In the genomic region with DNA sequence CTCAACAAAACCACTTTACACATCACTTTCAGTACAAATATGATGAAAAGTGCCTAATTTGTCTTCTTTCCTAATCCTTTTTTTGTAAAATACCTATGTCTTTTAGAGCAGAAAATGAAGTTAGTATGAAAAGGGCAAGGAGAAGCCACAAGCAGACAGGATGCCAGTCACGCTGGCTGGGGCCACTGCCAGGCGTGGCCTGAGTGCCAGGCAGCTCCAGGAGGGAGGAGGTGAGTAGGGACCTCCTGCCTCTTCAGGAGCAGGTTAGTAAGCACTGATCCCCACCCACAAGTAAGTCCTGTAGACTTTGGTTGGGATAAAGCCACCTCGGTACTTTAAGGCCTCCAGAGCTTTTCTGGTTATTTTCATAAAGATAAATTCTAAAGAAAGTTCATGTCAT, we compare ENCODE assay signal across 36 cellular contexts.
"Had no signal": no experiment of that assay in that cellular context is flagged by ENCODE, and none has a peak within 500 bp of the region (broad histone marks: within the 10 kb centered on the region; RNA-seq: fewer than 3 reads in every experiment).

No MANE protein-coding gene starts in this region.

- DNase-seq: activated B cell treated with CpG ODN at 0.5 μM for 24 hours; activated CD4-positive, alpha-beta memory T cell treated with anti-CD3 and anti-CD28 coated beads for 36 hours; activated CD4-positive, alpha-beta T cell treated with anti-CD3 and anti-CD28 coated beads for 4 hours; activated CD4-positive, alpha-beta T cell treated with anti-CD3 and anti-CD28 coated beads, Interleukin-2, amount 10 ng/mL, durations not matched to agents 24 days and 14 days; activated CD4-positive, alpha-beta T cell treated with anti-CD3 and anti-CD28 coated beads, Interleukin-2, amount 50 U/mL, for 1 hour; activated CD4-positive, alpha-beta T cell treated with anti-CD3 and anti-CD28 coated beads, Interleukin-2, amount 50 U/mL, for 4 hours; activated CD4-positive, CD25-positive, alpha-beta regulatory T cell treated with anti-CD3 and anti-CD28 coated beads, Interleukin-2, amount 50 U/mL, for 72 hours; activated CD8-positive, alpha-beta memory T cell treated with anti-CD3 and anti-CD28 coated beads, Interleukin-2, amount 50 U/mL, for 4 hours; activated CD8-positive, alpha-beta T cell treated with anti-CD3 and anti-CD28 coated beads for 36 hours; activated effector memory CD4-positive, alpha-beta T cell treated with anti-CD3 and anti-CD28 coated beads, Interleukin-2, amount 50 U/mL, for 16 hours; activated gamma-delta T cell treated with Interleukin-2 at 50 U/mL for 16 hours; activated naive CD4-positive, alpha-beta T cell; activated naive CD4-positive, alpha-beta T cell treated with anti-CD3 and anti-CD28 coated beads for 36 hours; activated naive CD4-positive, alpha-beta T cell treated with anti-CD3 and anti-CD28 coated beads, Interleukin-2, amount 50 U/mL, for 16 hours; activated naive CD8-positive, alpha-beta T cell treated with anti-CD3 and anti-CD28 coated beads for 36 hours; activated T-cell treated with anti-CD3 and anti-CD28 coated beads for 4 hours; activated T-cell treated with anti-CD3 and anti-CD28 coated beads, Interleukin-2, amount 50 U/mL, for 1 hour; activated T-cell treated with anti-CD3 and anti-CD28 coated beads, Interleukin-2, amount 50 U/mL, for 4 hours; activated T-cell treated with anti-CD3 and anti-CD28 coated beads, Interleukin-2, amount 50 U/mL, for 72 hours; adrenal gland; amniotic stem cell; aorta; body of pancreas; brain microvascular endothelial cell; caudate nucleus; T-helper 1 cell; T-helper 2 cell; T-helper 9 cell had no signal

- H3K9me3 ChIP-seq: adrenal gland, body of pancreas had no signal

- H3K36me3 Mint-ChIP-seq: activated CD4-positive, alpha-beta memory T cell treated with anti-CD3 and anti-CD28 coated beads for 36 hours; activated naive CD4-positive, alpha-beta T cell treated with anti-CD3 and anti-CD28 coated beads, Interleukin-2, amount 50 U/mL, for 72 hours; activated naive CD8-positive, alpha-beta T cell treated with anti-CD3 and anti-CD28 coated beads for 36 hours had no signal

- H3K27ac Mint-ChIP-seq: activated B cell treated with CpG ODN at 0.5 μM for 24 hours; activated CD4-positive, alpha-beta memory T cell treated with anti-CD3 and anti-CD28 coated beads for 36 hours; activated CD4-positive, alpha-beta T cell treated with anti-CD3 and anti-CD28 coated beads, Interleukin-2, amount 10 ng/mL, durations not matched to agents 24 days and 14 days; activated CD8-positive, alpha-beta T cell treated with anti-CD3 and anti-CD28 coated beads for 36 hours; activated naive CD4-positive, alpha-beta T cell treated with anti-CD3 and anti-CD28 coated beads for 36 hours; activated naive CD4-positive, alpha-beta T cell treated with anti-CD3 and anti-CD28 coated beads, Interleukin-2, amount 50 U/mL, for 72 hours; activated naive CD8-positive, alpha-beta T cell treated with anti-CD3 and anti-CD28 coated beads for 36 hours; activated T-cell treated with anti-CD3 and anti-CD28 coated beads, Interleukin-2, amount 50 U/mL, for 72 hours; activated T-helper 1 cell treated with anti-CD3 and anti-CD28 coated beads, Interleukin-12 subunit alpha, Interleukin-12 subunit beta, Interleukin-2, Interleukin-4 antibody, amounts not matched to agents 30 ng/mL and 10 ng/mL and 1 ng/mL, durations not matched to agents 14 hours and 24 hours and 36 hours; activated T-helper 17 cell treated with anti-CD3 and anti-CD28 coated beads, Interleukin-2, amount 50 U/mL, for 72 hours; T-helper 1 cell treated with Interleukin-12 subunit alpha and Interleukin-12 subunit beta and Interleukin-4 antibody, amounts not matched to agents 30 μg/mL and 1 μg/mL, for 36 hours; T-helper 2 cell treated with Interferon-gamma antibody and Interleukin-4, amounts not matched to agents 5 μg/mL and 100 μg/mL, for 36 hours had no signal

- H3K27me3 ChIP-seq: adrenal gland, body of pancreas, brain microvascular endothelial cell, breast epithelium had no signal

- H3K4me1 Mint-ChIP-seq: activated B cell treated with CpG ODN at 0.5 μM for 24 hours; activated CD4-positive, alpha-beta T cell treated with anti-CD3 and anti-CD28 coated beads, Interleukin-2, amount 10 ng/mL, durations not matched to agents 24 days and 14 days; activated naive CD8-positive, alpha-beta T cell treated with anti-CD3 and anti-CD28 coated beads for 36 hours; activated T-helper 17 cell treated with anti-CD3 and anti-CD28 coated beads, Interleukin-2, amount 50 U/mL, for 72 hours; central memory CD8-positive, alpha-beta T cell had no signal

- H3K36me3 ChIP-seq: adrenal gland, brain microvascular endothelial cell, breast epithelium had no signal

- H3K4me3 Mint-ChIP-seq: activated B cell treated with CpG ODN at 0.5 μM for 24 hours; activated CD4-positive, alpha-beta memory T cell treated with anti-CD3 and anti-CD28 coated beads for 36 hours; activated CD4-positive, alpha-beta T cell treated with anti-CD3 and anti-CD28 coated beads, Interleukin-2, amount 10 ng/mL, durations not matched to agents 24 days and 14 days; activated CD8-positive, alpha-beta T cell treated with anti-CD3 and anti-CD28 coated beads for 36 hours; activated naive CD4-positive, alpha-beta T cell treated with anti-CD3 and anti-CD28 coated beads for 36 hours; activated naive CD8-positive, alpha-beta T cell treated with anti-CD3 and anti-CD28 coated beads for 36 hours; activated T-cell treated with anti-CD3 and anti-CD28 coated beads, Interleukin-2, amount 50 U/mL, for 4 hours; activated T-cell treated with anti-CD3 and anti-CD28 coated beads, Interleukin-2, amount 50 U/mL, for 72 hours; activated T-helper 1 cell treated with anti-CD3 and anti-CD28 coated beads, Interleukin-12 subunit alpha, Interleukin-12 subunit beta, Interleukin-2, Interleukin-4 antibody, amounts not matched to agents 30 ng/mL and 10 ng/mL and 1 ng/mL, durations not matched to agents 14 hours and 24 hours and 36 hours; activated T-helper 17 cell treated with anti-CD3 and anti-CD28 coated beads, Interleukin-2, amount 50 U/mL, for 72 hours; central memory CD8-positive, alpha-beta T cell; T-helper 1 cell treated with Interleukin-12 subunit alpha and Interleukin-12 subunit beta and Interleukin-4 antibody, amounts not matched to agents 30 μg/mL and 1 μg/mL, for 36 hours; T-helper 2 cell treated with Interferon-gamma antibody and Interleukin-4, amounts not matched to agents 5 μg/mL and 100 μg/mL, for 36 hours had no signal

- H3K4me3 ChIP-seq: adrenal gland, body of pancreas, breast epithelium had no signal

- ATAC-seq: activated CD8-positive, alpha-beta T cell treated with anti-CD3 and anti-CD28 coated beads for 36 hours; activated naive CD4-positive, alpha-beta T cell treated with anti-CD3 and anti-CD28 coated beads, Interleukin-2, amount 50 U/mL, for 72 hours; activated T-cell treated with anti-CD3 and anti-CD28 coated beads, Interleukin-2, amount 50 U/mL, for 4 hours; activated T-cell treated with anti-CD3 and anti-CD28 coated beads, Interleukin-2, amount 50 U/mL, for 72 hours; activated T-helper 17 cell treated with anti-CD3 and anti-CD28 coated beads, Interleukin-2, amount 50 U/mL, for 72 hours; body of pancreas had no signal

- H3K27me3 Mint-ChIP-seq: activated CD4-positive, alpha-beta memory T cell treated with anti-CD3 and anti-CD28 coated beads for 36 hours; activated CD4-positive, alpha-beta T cell treated with anti-CD3 and anti-CD28 coated beads, Interleukin-2, amount 10 ng/mL, durations not matched to agents 24 days and 14 days; activated naive CD8-positive, alpha-beta T cell treated with anti-CD3 and anti-CD28 coated beads for 36 hours had no signal

- H3K9me3 Mint-ChIP-seq: activated CD4-positive, alpha-beta memory T cell treated with anti-CD3 and anti-CD28 coated beads for 36 hours; activated CD4-positive, alpha-beta T cell treated with anti-CD3 and anti-CD28 coated beads, Interleukin-2, amount 10 ng/mL, durations not matched to agents 24 days and 14 days; activated CD8-positive, alpha-beta T cell treated with anti-CD3 and anti-CD28 coated beads for 36 hours; activated naive CD4-positive, alpha-beta T cell treated with anti-CD3 and anti-CD28 coated beads for 36 hours; activated naive CD4-positive, alpha-beta T cell treated with anti-CD3 and anti-CD28 coated beads, Interleukin-2, amount 50 U/mL, for 72 hours; activated naive CD8-positive, alpha-beta T cell treated with anti-CD3 and anti-CD28 coated beads for 36 hours; activated T-cell treated with anti-CD3 and anti-CD28 coated beads, Interleukin-2, amount 50 U/mL, for 4 hours; activated T-cell treated with anti-CD3 and anti-CD28 coated beads, Interleukin-2, amount 50 U/mL, for 72 hours; activated T-helper 1 cell treated with anti-CD3 and anti-CD28 coated beads, Interleukin-12 subunit alpha, Interleukin-12 subunit beta, Interleukin-2, Interleukin-4 antibody, amounts not matched to agents 30 ng/mL and 10 ng/mL and 1 ng/mL, durations not matched to agents 14 hours and 24 hours and 36 hours; activated T-helper 17 cell treated with anti-CD3 and anti-CD28 coated beads, Interleukin-2, amount 50 U/mL, for 72 hours; central memory CD8-positive, alpha-beta T cell; T-helper 1 cell treated with Interleukin-12 subunit alpha and Interleukin-12 subunit beta and Interleukin-4 antibody, amounts not matched to agents 30 μg/mL and 1 μg/mL, for 36 hours; T-helper 2 cell treated with Interferon-gamma antibody and Interleukin-4, amounts not matched to agents 5 μg/mL and 100 μg/mL, for 36 hours had no signal

- H3K4me1 ChIP-seq: adrenal gland, body of pancreas, breast epithelium had no signal

- H3K27ac ChIP-seq: adrenal gland, body of pancreas, brain microvascular endothelial cell, breast epithelium, VCaP had no signal
